ENCODE assay signal across 2 cellular contexts in the genomic region with DNA sequence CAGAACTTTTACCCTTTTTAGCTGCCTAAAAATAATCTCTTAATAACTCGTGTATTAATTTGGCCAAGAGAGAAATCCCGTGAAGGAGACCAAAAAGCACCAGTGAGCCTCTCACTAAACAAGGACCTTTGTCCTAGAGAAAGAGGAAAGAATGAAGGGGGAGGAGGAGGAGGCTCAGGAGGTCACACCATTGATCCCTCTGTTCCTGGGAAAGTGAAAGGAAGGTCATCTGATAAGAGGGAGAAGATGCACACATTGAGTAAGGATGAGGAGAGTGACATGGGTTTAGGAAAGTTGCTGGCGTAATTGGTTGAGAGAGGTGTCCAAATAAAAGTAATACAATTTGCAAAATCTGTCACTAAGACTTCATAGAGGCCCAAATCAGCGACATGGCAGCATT.
TF ChIP-seq lines count a peak whose summit lies in the region.

No MANE protein-coding gene starts in this region.

TF ChIP-seq in HepG2, 621 proteins besides CTCF, POLR2A, EP300 and RAD21:
- TF ChIP-seq RARA (CRISPR knock-in tag; IDR thresholded peaks at IDR 0.05), result 0 out of 2 replicates have a peak, but pooled peaks have one; percentile 6
- TF ChIP-seq, protein P1, sequence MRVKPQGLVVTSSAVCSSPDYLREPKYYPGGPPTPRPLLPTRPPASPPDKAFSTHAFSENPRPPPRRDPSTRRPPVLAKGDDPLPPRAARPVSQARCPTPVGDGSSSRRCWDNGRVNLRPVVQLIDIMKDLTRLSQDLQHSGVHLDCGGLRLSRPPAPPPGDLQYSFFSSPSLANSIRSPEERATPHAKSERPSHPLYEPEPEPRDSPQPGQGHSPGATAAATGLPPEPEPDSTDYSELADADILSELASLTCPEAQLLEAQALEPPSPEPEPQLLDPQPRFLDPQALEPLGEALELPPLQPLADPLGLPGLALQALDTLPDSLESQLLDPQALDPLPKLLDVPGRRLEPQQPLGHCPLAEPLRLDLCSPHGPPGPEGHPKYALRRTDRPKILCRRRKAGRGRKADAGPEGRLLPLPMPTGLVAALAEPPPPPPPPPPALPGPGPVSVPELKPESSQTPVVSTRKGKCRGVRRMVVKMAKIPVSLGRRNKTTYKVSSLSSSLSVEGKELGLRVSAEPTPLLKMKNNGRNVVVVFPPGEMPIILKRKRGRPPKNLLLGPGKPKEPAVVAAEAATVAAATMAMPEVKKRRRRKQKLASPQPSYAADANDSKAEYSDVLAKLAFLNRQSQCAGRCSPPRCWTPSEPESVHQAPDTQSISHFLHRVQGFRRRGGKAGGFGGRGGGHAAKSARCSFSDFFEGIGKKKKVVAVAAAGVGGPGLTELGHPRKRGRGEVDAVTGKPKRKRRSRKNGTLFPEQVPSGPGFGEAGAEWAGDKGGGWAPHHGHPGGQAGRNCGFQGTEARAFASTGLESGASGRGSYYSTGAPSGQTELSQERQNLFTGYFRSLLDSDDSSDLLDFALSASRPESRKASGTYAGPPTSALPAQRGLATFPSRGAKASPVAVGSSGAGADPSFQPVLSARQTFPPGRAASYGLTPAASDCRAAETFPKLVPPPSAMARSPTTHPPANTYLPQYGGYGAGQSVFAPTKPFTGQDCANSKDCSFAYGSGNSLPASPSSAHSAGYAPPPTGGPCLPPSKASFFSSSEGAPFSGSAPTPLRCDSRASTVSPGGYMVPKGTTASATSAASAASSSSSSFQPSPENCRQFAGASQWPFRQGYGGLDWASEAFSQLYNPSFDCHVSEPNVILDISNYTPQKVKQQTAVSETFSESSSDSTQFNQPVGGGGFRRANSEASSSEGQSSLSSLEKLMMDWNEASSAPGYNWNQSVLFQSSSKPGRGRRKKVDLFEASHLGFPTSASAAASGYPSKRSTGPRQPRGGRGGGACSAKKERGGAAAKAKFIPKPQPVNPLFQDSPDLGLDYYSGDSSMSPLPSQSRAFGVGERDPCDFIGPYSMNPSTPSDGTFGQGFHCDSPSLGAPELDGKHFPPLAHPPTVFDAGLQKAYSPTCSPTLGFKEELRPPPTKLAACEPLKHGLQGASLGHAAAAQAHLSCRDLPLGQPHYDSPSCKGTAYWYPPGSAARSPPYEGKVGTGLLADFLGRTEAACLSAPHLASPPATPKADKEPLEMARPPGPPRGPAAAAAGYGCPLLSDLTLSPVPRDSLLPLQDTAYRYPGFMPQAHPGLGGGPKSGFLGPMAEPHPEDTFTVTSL (CRISPR knock-in tag; IDR thresholded peaks at IDR 0.05; ENCODE audit: borderline replicate concordance), result no peak
- peak; percentile 52; the same call in 1 of the 2 replicates for TF ChIP-seq NR2F6 (IDR thresholded peaks at IDR 0.05)
- 0 out of 2 replicates have a peak, but pooled peaks have one; percentile 39 for TF ChIP-seq NR2F6 (CRISPR knock-in tag; IDR thresholded peaks at IDR 0.05)
- TF ChIP-seq SOX13 (IDR thresholded peaks at IDR 0.05), result no peak
- TF ChIP-seq SOX13 (CRISPR knock-in tag; conservative IDR thresholded peaks at IDR 0.05 in 1 of 2, IDR thresholded peaks at IDR 0.05 in 1 of 2), result peak in 1 of 2 experiments; percentile 60; a peak in 2 of 4 replicates
- no peak for TF ChIP-seq KAT8 (CRISPR knock-in tag; IDR thresholded peaks at IDR 0.05)
- no peak for TF ChIP-seq TEAD2 (CRISPR knock-in tag; IDR thresholded peaks at IDR 0.05)
- TF ChIP-seq, protein P2, sequence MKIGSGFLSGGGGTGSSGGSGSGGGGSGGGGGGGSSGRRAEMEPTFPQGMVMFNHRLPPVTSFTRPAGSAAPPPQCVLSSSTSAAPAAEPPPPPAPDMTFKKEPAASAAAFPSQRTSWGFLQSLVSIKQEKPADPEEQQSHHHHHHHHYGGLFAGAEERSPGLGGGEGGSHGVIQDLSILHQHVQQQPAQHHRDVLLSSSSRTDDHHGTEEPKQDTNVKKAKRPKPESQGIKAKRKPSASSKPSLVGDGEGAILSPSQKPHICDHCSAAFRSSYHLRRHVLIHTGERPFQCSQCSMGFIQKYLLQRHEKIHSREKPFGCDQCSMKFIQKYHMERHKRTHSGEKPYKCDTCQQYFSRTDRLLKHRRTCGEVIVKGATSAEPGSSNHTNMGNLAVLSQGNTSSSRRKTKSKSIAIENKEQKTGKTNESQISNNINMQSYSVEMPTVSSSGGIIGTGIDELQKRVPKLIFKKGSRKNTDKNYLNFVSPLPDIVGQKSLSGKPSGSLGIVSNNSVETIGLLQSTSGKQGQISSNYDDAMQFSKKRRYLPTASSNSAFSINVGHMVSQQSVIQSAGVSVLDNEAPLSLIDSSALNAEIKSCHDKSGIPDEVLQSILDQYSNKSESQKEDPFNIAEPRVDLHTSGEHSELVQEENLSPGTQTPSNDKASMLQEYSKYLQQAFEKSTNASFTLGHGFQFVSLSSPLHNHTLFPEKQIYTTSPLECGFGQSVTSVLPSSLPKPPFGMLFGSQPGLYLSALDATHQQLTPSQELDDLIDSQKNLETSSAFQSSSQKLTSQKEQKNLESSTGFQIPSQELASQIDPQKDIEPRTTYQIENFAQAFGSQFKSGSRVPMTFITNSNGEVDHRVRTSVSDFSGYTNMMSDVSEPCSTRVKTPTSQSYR (CRISPR knock-in tag; IDR thresholded peaks at IDR 0.05; ENCODE audit: borderline replicate concordance), result peak; percentile 43; the same call in 1 of the 2 replicates
- TF ChIP-seq TRIM24 (CRISPR knock-in tag; IDR thresholded peaks at IDR 0.05), result no peak
- no peak for TF ChIP-seq ZNF180 (CRISPR knock-in tag; IDR thresholded peaks at IDR 0.05; ENCODE audit: borderline replicate concordance, low read depth)
- TF ChIP-seq FLYWCH1 (CRISPR knock-in tag; IDR thresholded peaks at IDR 0.05), result no peak
- peak; percentile 52; the same call in 1 of the 2 replicates for TF ChIP-seq PPARG (CRISPR knock-in tag; conservative IDR thresholded peaks at IDR 0.05)
- no peak for TF ChIP-seq SCMH1 (CRISPR knock-in tag; IDR thresholded peaks at IDR 0.05; ENCODE audit: borderline replicate concordance)
- no peak for TF ChIP-seq ZFP36 (IDR thresholded peaks at IDR 0.05; ENCODE audit: borderline replicate concordance, low read depth, low read length, partially characterized antibody)

TF ChIP-seq in WTC11, 78 proteins besides CTCF, POLR2A, EP300 and RAD21:
- no peak for TF ChIP-seq CREB1 (CRISPR knock-in tag; IDR thresholded peaks at IDR 0.05)
- no peak for TF ChIP-seq ESRRA (CRISPR knock-in tag; IDR thresholded peaks at IDR 0.05; ENCODE audit: borderline replicate concordance)
- TF ChIP-seq, protein P3, sequence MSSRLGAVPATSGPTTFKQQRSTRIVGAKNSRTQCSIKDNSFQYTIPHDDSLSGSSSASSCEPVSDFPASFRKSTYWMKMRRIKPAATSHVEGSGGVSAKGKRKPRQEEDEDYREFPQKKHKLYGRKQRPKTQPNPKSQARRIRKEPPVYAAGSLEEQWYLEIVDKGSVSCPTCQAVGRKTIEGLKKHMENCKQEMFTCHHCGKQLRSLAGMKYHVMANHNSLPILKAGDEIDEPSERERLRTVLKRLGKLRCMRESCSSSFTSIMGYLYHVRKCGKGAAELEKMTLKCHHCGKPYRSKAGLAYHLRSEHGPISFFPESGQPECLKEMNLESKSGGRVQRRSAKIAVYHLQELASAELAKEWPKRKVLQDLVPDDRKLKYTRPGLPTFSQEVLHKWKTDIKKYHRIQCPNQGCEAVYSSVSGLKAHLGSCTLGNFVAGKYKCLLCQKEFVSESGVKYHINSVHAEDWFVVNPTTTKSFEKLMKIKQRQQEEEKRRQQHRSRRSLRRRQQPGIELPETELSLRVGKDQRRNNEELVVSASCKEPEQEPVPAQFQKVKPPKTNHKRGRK (CRISPR knock-in tag; IDR thresholded peaks at IDR 0.05; ENCODE audit: borderline replicate concordance), result no peak
- no peak for TF ChIP-seq ETV6 (CRISPR knock-in tag; IDR thresholded peaks at IDR 0.05)
- TF ChIP-seq, protein P4, sequence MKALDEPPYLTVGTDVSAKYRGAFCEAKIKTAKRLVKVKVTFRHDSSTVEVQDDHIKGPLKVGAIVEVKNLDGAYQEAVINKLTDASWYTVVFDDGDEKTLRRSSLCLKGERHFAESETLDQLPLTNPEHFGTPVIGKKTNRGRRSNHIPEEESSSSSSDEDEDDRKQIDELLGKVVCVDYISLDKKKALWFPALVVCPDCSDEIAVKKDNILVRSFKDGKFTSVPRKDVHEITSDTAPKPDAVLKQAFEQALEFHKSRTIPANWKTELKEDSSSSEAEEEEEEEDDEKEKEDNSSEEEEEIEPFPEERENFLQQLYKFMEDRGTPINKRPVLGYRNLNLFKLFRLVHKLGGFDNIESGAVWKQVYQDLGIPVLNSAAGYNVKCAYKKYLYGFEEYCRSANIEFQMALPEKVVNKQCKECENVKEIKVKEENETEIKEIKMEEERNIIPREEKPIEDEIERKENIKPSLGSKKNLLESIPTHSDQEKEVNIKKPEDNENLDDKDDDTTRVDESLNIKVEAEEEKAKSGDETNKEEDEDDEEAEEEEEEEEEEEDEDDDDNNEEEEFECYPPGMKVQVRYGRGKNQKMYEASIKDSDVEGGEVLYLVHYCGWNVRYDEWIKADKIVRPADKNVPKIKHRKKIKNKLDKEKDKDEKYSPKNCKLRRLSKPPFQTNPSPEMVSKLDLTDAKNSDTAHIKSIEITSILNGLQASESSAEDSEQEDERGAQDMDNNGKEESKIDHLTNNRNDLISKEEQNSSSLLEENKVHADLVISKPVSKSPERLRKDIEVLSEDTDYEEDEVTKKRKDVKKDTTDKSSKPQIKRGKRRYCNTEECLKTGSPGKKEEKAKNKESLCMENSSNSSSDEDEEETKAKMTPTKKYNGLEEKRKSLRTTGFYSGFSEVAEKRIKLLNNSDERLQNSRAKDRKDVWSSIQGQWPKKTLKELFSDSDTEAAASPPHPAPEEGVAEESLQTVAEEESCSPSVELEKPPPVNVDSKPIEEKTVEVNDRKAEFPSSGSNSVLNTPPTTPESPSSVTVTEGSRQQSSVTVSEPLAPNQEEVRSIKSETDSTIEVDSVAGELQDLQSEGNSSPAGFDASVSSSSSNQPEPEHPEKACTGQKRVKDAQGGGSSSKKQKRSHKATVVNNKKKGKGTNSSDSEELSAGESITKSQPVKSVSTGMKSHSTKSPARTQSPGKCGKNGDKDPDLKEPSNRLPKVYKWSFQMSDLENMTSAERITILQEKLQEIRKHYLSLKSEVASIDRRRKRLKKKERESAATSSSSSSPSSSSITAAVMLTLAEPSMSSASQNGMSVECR (CRISPR knock-in tag; IDR thresholded peaks at IDR 0.05; ENCODE audit: borderline replicate concordance), result no peak
- TF ChIP-seq, protein P5, sequence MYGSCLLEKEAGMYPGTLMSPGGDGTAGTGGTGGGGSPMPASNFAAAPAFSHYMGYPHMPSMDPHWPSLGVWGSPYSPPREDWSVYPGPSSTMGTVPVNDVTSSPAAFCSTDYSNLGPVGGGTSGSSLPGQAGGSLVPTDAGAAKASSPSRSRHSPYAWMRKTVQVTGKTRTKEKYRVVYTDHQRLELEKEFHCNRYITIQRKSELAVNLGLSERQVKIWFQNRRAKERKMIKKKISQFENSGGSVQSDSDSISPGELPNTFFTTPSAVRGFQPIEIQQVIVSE (CRISPR knock-in tag; IDR thresholded peaks at IDR 0.05; ENCODE audit: borderline replicate concordance), result no peak
